Comparison of ENCODE assay signal across 1 cellular context in the genomic region with DNA sequence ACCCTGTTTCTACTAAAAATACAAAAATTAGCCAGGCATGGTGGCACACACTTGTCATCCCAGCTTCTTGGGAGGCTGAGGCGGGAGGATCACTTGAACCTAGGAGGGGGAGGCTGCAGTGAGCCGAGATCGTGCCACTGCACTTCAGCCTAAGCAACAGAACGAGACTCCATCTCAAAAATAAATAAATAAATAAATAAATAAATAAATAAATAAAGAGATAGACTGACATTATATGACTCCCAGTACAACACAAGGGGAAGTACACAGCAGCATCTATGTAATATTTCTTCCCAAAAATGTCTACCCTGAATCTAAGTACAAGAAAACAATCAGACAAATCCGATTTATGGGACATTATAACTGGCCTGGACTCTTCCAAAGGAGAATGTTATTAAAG.
TF ChIP-seq lines count a peak whose summit lies in the region.

No MANE protein-coding gene starts in this region.

TF ChIP-seq in HEK293, 187 proteins besides CTCF, POLR2A, EP300 and RAD21 (continued from another document):
- TF ChIP-seq, protein P1, sequence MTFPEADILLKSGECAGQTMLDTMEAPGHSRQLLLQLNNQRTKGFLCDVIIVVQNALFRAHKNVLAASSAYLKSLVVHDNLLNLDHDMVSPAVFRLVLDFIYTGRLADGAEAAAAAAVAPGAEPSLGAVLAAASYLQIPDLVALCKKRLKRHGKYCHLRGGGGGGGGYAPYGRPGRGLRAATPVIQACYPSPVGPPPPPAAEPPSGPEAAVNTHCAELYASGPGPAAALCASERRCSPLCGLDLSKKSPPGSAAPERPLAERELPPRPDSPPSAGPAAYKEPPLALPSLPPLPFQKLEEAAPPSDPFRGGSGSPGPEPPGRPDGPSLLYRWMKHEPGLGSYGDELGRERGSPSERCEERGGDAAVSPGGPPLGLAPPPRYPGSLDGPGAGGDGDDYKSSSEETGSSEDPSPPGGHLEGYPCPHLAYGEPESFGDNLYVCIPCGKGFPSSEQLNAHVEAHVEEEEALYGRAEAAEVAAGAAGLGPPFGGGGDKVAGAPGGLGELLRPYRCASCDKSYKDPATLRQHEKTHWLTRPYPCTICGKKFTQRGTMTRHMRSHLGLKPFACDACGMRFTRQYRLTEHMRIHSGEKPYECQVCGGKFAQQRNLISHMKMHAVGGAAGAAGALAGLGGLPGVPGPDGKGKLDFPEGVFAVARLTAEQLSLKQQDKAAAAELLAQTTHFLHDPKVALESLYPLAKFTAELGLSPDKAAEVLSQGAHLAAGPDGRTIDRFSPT (tag by site-specific recombination; IDR thresholded peaks at IDR 0.05): no peak
- TF ChIP-seq ZNF621 (tag by site-specific recombination; IDR thresholded peaks at IDR 0.05): no peak
- TF ChIP-seq GLIS2 (tag by site-specific recombination; IDR thresholded peaks at IDR 0.05): no peak
- no peak for TF ChIP-seq OSR2 (tag by site-specific recombination; IDR thresholded peaks at IDR 0.05)
- TF ChIP-seq ZNF624 (tag by site-specific recombination; IDR thresholded peaks at IDR 0.05): no peak
- no peak for TF ChIP-seq GLI4 (tag by site-specific recombination; IDR thresholded peaks at IDR 0.05)
- TF ChIP-seq ZXDB (tag by site-specific recombination; IDR thresholded peaks at IDR 0.05): no peak
- no peak for TF ChIP-seq ZNF660 (tag by site-specific recombination; IDR thresholded peaks at IDR 0.05)
- peak; percentile 60 for TF ChIP-seq ZNF266 (tag by site-specific recombination; IDR thresholded peaks at IDR 0.05; ENCODE audit: low read depth)
